8 cellular contexts compared by ENCODE assay signal in the genomic region with DNA sequence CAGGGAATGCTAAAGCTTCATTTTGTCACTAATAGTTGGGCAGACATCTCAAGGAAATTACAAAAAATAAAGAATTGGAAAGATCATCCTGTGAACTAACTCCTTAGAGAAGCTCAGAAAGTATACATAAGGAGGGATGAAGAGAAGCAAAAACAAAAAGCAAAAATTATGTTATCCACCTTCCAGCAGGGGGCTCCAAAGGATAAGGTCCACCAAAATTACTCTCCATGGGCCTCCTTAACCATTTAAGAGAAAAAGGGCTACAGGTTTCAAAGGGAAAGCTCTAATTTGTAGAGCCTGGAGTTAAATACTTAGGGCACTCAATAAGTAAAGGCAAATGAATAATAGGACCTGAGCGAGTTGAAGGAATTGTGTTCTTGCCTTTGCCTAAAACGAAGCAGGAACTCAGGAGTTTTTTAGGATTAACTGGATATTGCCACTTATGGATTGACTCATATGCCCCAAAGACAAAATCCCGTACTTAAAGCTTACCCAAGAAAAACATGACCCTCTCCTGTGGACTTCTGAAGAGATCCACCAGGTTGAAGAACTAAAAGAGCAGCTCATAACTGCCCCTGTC.
DNase-seq lines count a peak whose midpoint lies in the region; ATAC-seq and TF ChIP-seq lines count a peak whose summit lies in the region.

No MANE protein-coding gene starts in this region.

- no peak overlapping the region for H4K5ac ChIP-seq in H9 (ENCODE audit: insufficient read length, low read depth, low read length)

- H3K27ac Mint-ChIP-seq in H9, result no peak overlapping the region

- H3T11ph ChIP-seq in H9 (ENCODE audit: low read length), result no peak overlapping the region

- H2BK20ac ChIP-seq in H9 (ENCODE audit: low read depth, low read length, poor library complexity, severe bottlenecking), result no peak overlapping the region

- no peaks in the 10 kb centered on the region for H3K79me1 ChIP-seq in H9 (ENCODE audit: insufficient read depth, low read depth, low read length, poor library complexity, severe bottlenecking)

- no peaks in the 10 kb centered on the region for H3K27me3 Mint-ChIP-seq in H9 (ENCODE audit: low read depth)

- H3K56ac ChIP-seq in H9 (ENCODE audit: insufficient read length, low read depth, low read length), result no peak overlapping the region

- H3K4ac ChIP-seq in H9 (ENCODE audit: low read depth, low read length), result no peak overlapping the region

- H2BK5ac ChIP-seq in H9 (ENCODE audit: insufficient read length, low read length), result no peak overlapping the region

- peaks cover 0 to 11% (median 4%) of the 10 kb centered on the region in 3 experiments; a peak in 6 of 7 replicates for H3K36me3 Mint-ChIP-seq in H9 (ENCODE audit: insufficient read depth in 1 of 3, low read depth in 3 of 3)

- H3K27me3 ChIP-seq in H9 (ENCODE audit: insufficient read depth, low read length), result no peaks in the 10 kb centered on the region

- no peaks in the 10 kb centered on the region for H3K9me3 ChIP-seq in H9 (ENCODE audit: control insufficient read depth, low read depth, low read length)

- H2BK12ac ChIP-seq in H9 (ENCODE audit: insufficient read length, low read depth, low read length), result no peak overlapping the region

- H2AK5ac ChIP-seq in H9 (ENCODE audit: insufficient read length, low read length), result no peak overlapping the region

- H2AFZ ChIP-seq in H9 (ENCODE audit: low read length), result no peak overlapping the region

- H4K8ac ChIP-seq in H9 (replicated peaks; ENCODE audit: insufficient read length, low read depth, low read length), result no peak overlapping the region

- DNase-seq in Ammon's horn (ENCODE audit: low spot score), result peak; percentile 21
- peak; percentile 41 for DNase-seq in H9
- DNase-seq in NCI-H82 treated with DMSO at 0.1 percent for 48 hours (lab: John Stamatoyannopoulos, UW; ENCODE audit: unreplicated experiment), result peak; percentile 2
- DNase-seq in epithelial cell of proximal tubule (ENCODE audit: low read depth), result no peak
- peak; percentile 14 for DNase-seq in renal cortical epithelial cell (ENCODE audit: low read depth)
- no peak for DNase-seq in activated CD4-positive, alpha-beta T cell treated with anti-CD3 and anti-CD28 coated beads for 48 hours

- TF ChIP-seq CTCF in H9 (conservative IDR thresholded peaks at IDR 0.05) (peak; percentile 75), epithelial cell of proximal tubule (conservative IDR thresholded peaks at IDR 0.05; ENCODE audit: low read depth, low read length) (peak; percentile 60)

- H3K23me2 ChIP-seq in H9 (ENCODE audit: insufficient read length, low read depth, low read length, poor library complexity, severe bottlenecking), result no peaks in the 10 kb centered on the region

- H3K4me1 Mint-ChIP-seq in H9, result no peaks in the 10 kb centered on the region

- no peak overlapping the region for H3K18ac ChIP-seq in H9 (ENCODE audit: insufficient read length, low read depth, low read length)

- ATAC-seq in GM18870 (IDR thresholded peaks at IDR 0.05; ENCODE audit: unreplicated experiment), result no peak
- ATAC-seq in HG03135 (IDR thresholded peaks at IDR 0.05; ENCODE audit: unreplicated experiment), result no peak

- no peak overlapping the region for H3K4me3 Mint-ChIP-seq in H9

- no peak overlapping the region for H4K91ac ChIP-seq in H9 (ENCODE audit: insufficient read length, low read depth, low read length)

- H3K27ac ChIP-seq in H9 (ENCODE audit: insufficient read length, low read depth, low read length), result no peak overlapping the region

- H2BK15ac ChIP-seq in H9 (ENCODE audit: low read depth, low read length), result no peak overlapping the region

- no peaks in the 10 kb centered on the region for H3K4me1 ChIP-seq in H9 (ENCODE audit: insufficient read depth, low read length)

- no peak overlapping the region for H3K23ac ChIP-seq in H9 (ENCODE audit: insufficient read length, low read depth, low read length)

- no peak overlapping the region for H3K4me3 ChIP-seq in epithelial cell of proximal tubule (ENCODE audit: low read depth, low read length)

- H3K9me3 Mint-ChIP-seq in H9, result peaks cover 7 to 11% of the 10 kb centered on the region in 2 experiments; a peak in 4 of 5 replicates

- no peak overlapping the region for H3K14ac ChIP-seq in H9 (ENCODE audit: insufficient read depth, low read length)

- H3K9ac ChIP-seq in H9 (ENCODE audit: extremely low read depth, insufficient read length, low read length), result no peak overlapping the region

- H2BK120ac ChIP-seq in H9 (ENCODE audit: low read depth, low read length, poor library complexity, severe bottlenecking), result no peak overlapping the region

- WGBS in H9 (ENCODE audit: extremely low coverage, insufficient read length, low lambda C conversion rate), result no CpG with 5 or more reads among the region's 3 CpGs

- H4K20me1 ChIP-seq in H9 (ENCODE audit: control insufficient read depth, insufficient read depth, insufficient read length), result no peaks in the 10 kb centered on the region

- H3K4me2 ChIP-seq in H9 (ENCODE audit: insufficient read depth, insufficient read length, low read length), result no peak overlapping the region

- no peaks in the 10 kb centered on the region for H3K79me2 ChIP-seq in H9 (ENCODE audit: insufficient read depth, low read length)

Comparison
In these comparisons a context has a peak if more than half of its experiments do, and no peak if none do; other contexts are left out.
1. DNase-seq: peak in Ammon's horn (single experiment), H9 (single experiment), NCI-H82 treated with DMSO at 0.1 percent for 48 hours (single experiment) and renal cortical epithelial cell (single experiment); none in epithelial cell of proximal tubule (single experiment) and activated CD4-positive, alpha-beta T cell treated with anti-CD3 and anti-CD28 coated beads for 48 hours (single experiment).